ENCODE assay signal across 1 cellular context in genomic region chr9:131276891-131277672, GRCh38.
A peak's percentile ranks its signal among the peaks of the same experiment; 100 is the strongest.
TF ChIP-seq lines count a peak whose summit lies in the region.

No MANE protein-coding gene starts in this region.

TF ChIP-seq in GM12878, 131 proteins besides CTCF, POLR2A, EP300 and RAD21 (continued from another document):
- TF ChIP-seq ATF3 (IDR thresholded peaks at IDR 0.05; ENCODE audit: borderline replicate concordance, extremely low read depth, low read depth, low read length) (no peak), ETV6 (conservative IDR thresholded peaks at IDR 0.05 in 1 of 2, IDR thresholded peaks at IDR 0.05 in 1 of 2; ENCODE audit: borderline replicate concordance in 1 of 2, low read depth in 1 of 2) (no peak), RELA (IDR thresholded peaks at IDR 0.05; ENCODE audit: borderline replicate concordance, partially characterized antibody) (no peak), PAX8 (IDR thresholded peaks at IDR 0.05) (no peak), YBX1 (IDR thresholded peaks at IDR 0.05) (no peak), NFIC (IDR thresholded peaks at IDR 0.05; ENCODE audit: low read depth, low read length) (no peak), EZH2 (IDR thresholded peaks at IDR 0.05; ENCODE audit: borderline replicate concordance, control insufficient read depth, low read depth, low read length) (no peak), PKNOX1 (IDR thresholded peaks at IDR 0.05) (no peak), DPF2 (IDR thresholded peaks at IDR 0.05) (no peak), SPI1 (IDR thresholded peaks at IDR 0.05; ENCODE audit: borderline replicate concordance, insufficient read depth, low read depth, low read length) (no peak), BHLHE40 (IDR thresholded peaks at IDR 0.05; ENCODE audit: borderline replicate concordance in 1 of 2, low read depth in 2 of 2, low read length in 1 of 2) (peak; percentile 7 to 45; a peak in 3 of 4 replicates), SMARCA5 (IDR thresholded peaks at IDR 0.05) (no peak), IRF3 (IDR thresholded peaks at IDR 0.05) (no peak), CEBPB (IDR thresholded peaks at IDR 0.05; ENCODE audit: borderline replicate concordance in 1 of 2, low read depth in 2 of 2, low read length in 2 of 2) (no peak), SIX5 (IDR thresholded peaks at IDR 0.05; ENCODE audit: low read depth, low read length, severe bottlenecking) (no peak), NFXL1 (IDR thresholded peaks at IDR 0.05; ENCODE audit: borderline replicate concordance) (no peak), ASH2L (IDR thresholded peaks at IDR 0.05; ENCODE audit: borderline replicate concordance, low read depth) (no peak), CREB1 (IDR thresholded peaks at IDR 0.05; ENCODE audit: low read depth) (no peak), NR2C2 (IDR thresholded peaks at IDR 0.05; ENCODE audit: borderline replicate concordance, control insufficient read depth, insufficient read length, low read depth) (no peak), NKRF (conservative IDR thresholded peaks at IDR 0.05) (peak; percentile 1; the same call in 1 of the 2 replicates), IKZF1 (conservative IDR thresholded peaks at IDR 0.05) (peak; percentile 85), RBBP5 (conservative IDR thresholded peaks at IDR 0.05) (no peak), HDAC6 (IDR thresholded peaks at IDR 0.05; ENCODE audit: unreplicated experiment) (peak; percentile 32), E4F1 (IDR thresholded peaks at IDR 0.05; ENCODE audit: borderline replicate concordance, partially characterized antibody) (no peak), IKZF2 (IDR thresholded peaks at IDR 0.05) (no peak), KDM1A (IDR thresholded peaks at IDR 0.05; ENCODE audit: borderline replicate concordance) (no peak)
